Comparison of ENCODE assay signal across 29 cellular contexts in genomic region chr9:136489731-136490130, GRCh38.
"Had no signal": no experiment of that assay in that cellular context is flagged by ENCODE, and none has a peak within 500 bp of the region (broad histone marks: within the 10 kb centered on the region; RNA-seq: fewer than 3 reads in every experiment).

No MANE protein-coding gene starts in this region.

- DNase-seq: activated CD4-positive, alpha-beta T cell treated with anti-CD3 and anti-CD28 coated beads, Interleukin-2, amount 10 ng/mL, durations not matched to agents 24 days and 14 days; activated CD4-positive, alpha-beta T cell treated with anti-CD3 and anti-CD28 coated beads, Interleukin-2, amount 50 U/mL, for 4 hours; activated CD8-positive, alpha-beta memory T cell treated with anti-CD3 and anti-CD28 coated beads for 24 hours; activated CD8-positive, alpha-beta memory T cell treated with anti-CD3 and anti-CD28 coated beads, Interleukin-2, amount 10 ng/mL, durations not matched to agents 7 days and 5 days; activated CD8-positive, alpha-beta memory T cell treated with anti-CD3 and anti-CD28 coated beads, Interleukin-2, amount 50 U/mL, for 48 hours; activated effector memory CD4-positive, alpha-beta T cell treated with Interleukin-2 at 50 U/mL for 16 hours; activated naive CD4-positive, alpha-beta T cell treated with anti-CD3 and anti-CD28 coated beads, Interleukin-2, amount 50 U/mL, for 16 hours; activated naive CD8-positive, alpha-beta T cell treated with anti-CD3 and anti-CD28 coated beads, Interleukin-2, amount 10 ng/mL, durations not matched to agents 7 days and 5 days; activated T-cell treated with anti-CD3 and anti-CD28 coated beads, Interleukin-2, amount 50 U/mL, for 48 hours; amygdala; body of pancreas; Karpas-422; KBM-7; MG63; MV-4-11; NCI-H1092; NCI-H1436 treated with DMSO at 0.1 percent for 48 hours; NCI-H1694 treated with DMSO at 0.1 percent for 48 hours; NCI-H2029; NCI-H345; NCI-H774; SHP77 treated with DMSO at 0.1 percent for 48 hours; SK-N-SH had no signal

- H3K9me3 Mint-ChIP-seq: activated CD4-positive, alpha-beta T cell treated with anti-CD3 and anti-CD28 coated beads, Interleukin-2, amount 10 ng/mL, durations not matched to agents 24 days and 14 days; activated naive CD8-positive, alpha-beta T cell treated with anti-CD3 and anti-CD28 coated beads, Interleukin-2, amount 10 ng/mL, durations not matched to agents 7 days and 5 days; IgD-negative memory B cell; T-helper 1 cell treated with Interleukin-12 subunit alpha and Interleukin-12 subunit beta and Interleukin-4 antibody, amounts not matched to agents 30 μg/mL and 1 μg/mL, for 36 hours; T-helper 2 cell treated with Interferon-gamma antibody and Interleukin-4, amounts not matched to agents 5 μg/mL and 100 μg/mL, for 36 hours had no signal

- H3K27ac ChIP-seq: body of pancreas, breast epithelium, SJSA1 had no signal

- H3K4me3 Mint-ChIP-seq: activated CD4-positive, alpha-beta T cell treated with anti-CD3 and anti-CD28 coated beads, Interleukin-2, amount 10 ng/mL, durations not matched to agents 24 days and 14 days; activated CD8-positive, alpha-beta memory T cell treated with anti-CD3 and anti-CD28 coated beads, Interleukin-2, amount 10 ng/mL, durations not matched to agents 7 days and 5 days; activated naive CD8-positive, alpha-beta T cell treated with anti-CD3 and anti-CD28 coated beads, Interleukin-2, amount 10 ng/mL, durations not matched to agents 7 days and 5 days; IgD-negative memory B cell; T-helper 1 cell treated with Interleukin-12 subunit alpha and Interleukin-12 subunit beta and Interleukin-4 antibody, amounts not matched to agents 30 μg/mL and 1 μg/mL, for 36 hours; T-helper 2 cell treated with Interferon-gamma antibody and Interleukin-4, amounts not matched to agents 5 μg/mL and 100 μg/mL, for 36 hours had no signal

- H3K4me1 ChIP-seq: SJSA1 had no signal

- H3K36me3 Mint-ChIP-seq: activated CD8-positive, alpha-beta memory T cell treated with anti-CD3 and anti-CD28 coated beads, Interleukin-2, amount 10 ng/mL, durations not matched to agents 7 days and 5 days; activated naive CD8-positive, alpha-beta T cell treated with anti-CD3 and anti-CD28 coated beads, Interleukin-2, amount 10 ng/mL, durations not matched to agents 7 days and 5 days; IgD-negative memory B cell had no signal

- H3K36me3 ChIP-seq: breast epithelium, MG63, SJSA1 had no signal

- H3K9me3 ChIP-seq: body of pancreas, breast epithelium, MG63, SJSA1, SK-N-SH had no signal

- H3K27ac Mint-ChIP-seq: activated CD4-positive, alpha-beta T cell treated with anti-CD3 and anti-CD28 coated beads, Interleukin-2, amount 10 ng/mL, durations not matched to agents 24 days and 14 days; activated CD8-positive, alpha-beta memory T cell treated with anti-CD3 and anti-CD28 coated beads, Interleukin-2, amount 10 ng/mL, durations not matched to agents 7 days and 5 days; activated naive CD8-positive, alpha-beta T cell treated with anti-CD3 and anti-CD28 coated beads, Interleukin-2, amount 10 ng/mL, durations not matched to agents 7 days and 5 days; IgD-negative memory B cell; T-helper 1 cell treated with Interleukin-12 subunit alpha and Interleukin-12 subunit beta and Interleukin-4 antibody, amounts not matched to agents 30 μg/mL and 1 μg/mL, for 36 hours; T-helper 2 cell treated with Interferon-gamma antibody and Interleukin-4, amounts not matched to agents 5 μg/mL and 100 μg/mL, for 36 hours had no signal

- ATAC-seq: activated CD8-positive, alpha-beta memory T cell treated with anti-CD3 and anti-CD28 coated beads, Interleukin-2, amount 10 ng/mL, durations not matched to agents 7 days and 5 days; body of pancreas; Panc1 had no signal

- H3K27me3 Mint-ChIP-seq: activated CD8-positive, alpha-beta memory T cell treated with anti-CD3 and anti-CD28 coated beads, Interleukin-2, amount 10 ng/mL, durations not matched to agents 7 days and 5 days; activated naive CD8-positive, alpha-beta T cell treated with anti-CD3 and anti-CD28 coated beads, Interleukin-2, amount 10 ng/mL, durations not matched to agents 7 days and 5 days; IgD-negative memory B cell had no signal

- H3K4me3 ChIP-seq: body of pancreas, breast epithelium, MG63, SJSA1 had no signal
